In genomic region chr3:32684029-32684799, GRCh38 we compare ENCODE assay signal across 8 cellular contexts. TPM values are rescaled to one million over a fixed set of nuclear protein-coding genes. Genes with fewer than 3 reads are reported as not detected.
DNase-seq lines count a peak whose midpoint lies in the region; TF ChIP-seq lines count a peak whose summit lies in the region.

No MANE protein-coding gene starts in this region.

- H3K4me1 ChIP-seq in Peyer's patch (peaks cover 0 to 17% (median 0%) of the 10 kb centered on the region in 4 donors), esophagus muscularis mucosa (peaks cover 17 to 30% (median 27%) of the 10 kb centered on the region in 4 donors)

- no peaks in the 10 kb centered on the region for H3K9me3 ChIP-seq in Peyer's patch
- H3K9me3 ChIP-seq in esophagus muscularis mucosa: no peaks in the 10 kb centered on the region

- H3K27me3 ChIP-seq in Peyer's patch (no peaks in the 10 kb centered on the region), esophagus muscularis mucosa (no peaks in the 10 kb centered on the region)

- intact Hi-C loops in esophagus muscularis mucosa (cut with DNase I): loop anchor here (5.0 to 10.0 kb wide), 2 partner anchors 112 to 289 kb away; partner anchors contain the start of genes CMTM7 and DYNC1LI1

- TF ChIP-seq CTCF in Peyer's patch (IDR thresholded peaks at IDR 0.05) (no peak), esophagus muscularis mucosa (IDR thresholded peaks at IDR 0.05) (no peak)

- TF ChIP-seq EP300 in esophagus muscularis mucosa (IDR thresholded peaks at IDR 0.05): no peak

- 41% methylated on average over 4 of the region's 4 CpGs for WGBS in esophagus muscularis mucosa

- TF ChIP-seq POLR2A in Peyer's patch (IDR thresholded peaks at IDR 0.05) (no peak), esophagus muscularis mucosa (IDR thresholded peaks at IDR 0.05; ENCODE audit: low read depth) (no peak)

- H3K27ac ChIP-seq in Peyer's patch (peak overlapping the region; percentile 84 to 88 (median 86)), esophagus muscularis mucosa (replicated peaks in 1 of 4) (peak overlapping the region; percentile 83 to 92 (median 85))

- H3K36me3 ChIP-seq in Peyer's patch (no peaks in the 10 kb centered on the region), esophagus muscularis mucosa (peaks cover 0 to 6% (median 3%) of the 10 kb centered on the region in 4 donors)

- H3K4me3 ChIP-seq in GM08714 (ENCODE audit: low read length): peak overlapping the region; percentile 57; the same call in 1 of the 2 replicates
- H3K4me3 ChIP-seq in Peyer's patch: peak overlapping the region; percentile 80 to 86 (median 84)
- peak overlapping the region; percentile 76 to 91 (median 80) for H3K4me3 ChIP-seq in esophagus muscularis mucosa

- no peak for DNase-seq in Peyer's patch
- DNase-seq in esophagus muscularis mucosa (ENCODE audit: extremely low spot score): no peak
- DNase-seq in putamen (ENCODE audit: low spot score): peak; percentile 28
- no peak for DNase-seq in stimulated activated CD4-positive, alpha-beta T cell treated with anti-CD3 and anti-CD28 coated beads, Interleukin-4, amount 100 ng/mL, for 1 hour
- no peak for DNase-seq in UCSD-AML1 (lab: John Stamatoyannopoulos, UW; ENCODE audit: unreplicated experiment)
- DNase-seq in activated effector memory CD4-positive, alpha-beta T cell treated with Interleukin-2 at 50 U/mL for 16 hours: no peak
- DNase-seq in NCI-H1048 (lab: John Stamatoyannopoulos, UW): no peak

RNA-seq across cellular contexts. Expression of gene CNOT10, which starts 0.8 kb away (rescaled TPM):
- total RNA-seq in Peyer's patch (10 to 100 TPM; 22.8 to 46.3 (median 31.5) TPM), esophagus muscularis mucosa (10 to 100 TPM; 10.8 to 16.8 (median 15.4) TPM)
